In the genomic region with DNA sequence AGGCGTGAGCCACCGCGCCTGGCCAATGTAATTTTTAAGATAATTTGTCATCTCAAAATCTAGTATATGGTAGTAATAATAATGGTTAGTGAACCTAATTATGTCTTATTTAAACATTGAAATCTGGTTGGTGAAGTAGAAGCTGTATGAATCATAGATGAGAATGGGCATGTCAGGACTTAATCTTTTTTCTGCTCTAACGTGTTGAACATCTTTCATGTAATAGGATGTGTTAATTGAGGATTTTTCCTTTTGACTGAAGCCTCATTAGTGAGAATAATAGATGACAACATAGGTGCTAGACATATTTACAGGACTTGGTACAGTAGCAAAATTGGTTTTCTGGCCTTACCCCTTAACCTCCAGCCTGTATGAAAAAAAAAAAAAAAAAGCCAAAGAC, we compare ENCODE assay signal across 28 cellular contexts.
"Had no signal": no experiment of that assay in that cellular context is flagged by ENCODE, and none has a peak within 500 bp of the region (broad histone marks: within the 10 kb centered on the region; RNA-seq: fewer than 3 reads in every experiment).

No MANE protein-coding gene starts in this region.

- H3K9me3 ChIP-seq: right lobe of liver, testis, thyroid gland, vagina had no signal

- H3K36me3 ChIP-seq: left ventricle myocardium inferior, ovary, right atrium auricular region, right lobe of liver, thyroid gland, transverse colon, upper lobe of left lung, vagina had no signal

- H3K27me3 ChIP-seq: ovary, right atrium auricular region, right lobe of liver, testis, thyroid gland, transverse colon, upper lobe of left lung, vagina had no signal

- H3K4me1 Mint-ChIP-seq: immature natural killer cell; memory B cell; naive thymus-derived CD4-positive, alpha-beta T cell; stimulated activated memory B cell treated with anti-CD40 and anti-IgM and Interleukin-4, amounts not matched to agents 10 μg/mL and 1 μg/mL and 100 μg/mL, for 72 hours; stimulated activated naive CD8-positive, alpha-beta T cell treated with anti-CD3 and anti-CD28 coated beads, Interleukin-15, amount 100 ng/mL, for 72 hours had no signal

- H3K27ac ChIP-seq: left ventricle myocardium inferior, ovary, right atrium auricular region, right lobe of liver, testis, thyroid gland, transverse colon, upper lobe of left lung, vagina had no signal

- H3K4me3 ChIP-seq: left ventricle myocardium inferior, lung, mucosa of descending colon, ovary, right atrium auricular region, right lobe of liver, smooth muscle cell, testis, thyroid gland, transverse colon, upper lobe of left lung, vagina had no signal

- H3K4me3 Mint-ChIP-seq: immature natural killer cell; memory B cell; naive thymus-derived CD4-positive, alpha-beta T cell; natural killer cell treated with Interleukin-12 subunit alpha and Interleukin-12 subunit beta and Interleukin-15 and Interleukin-18, amount 100 ng/mL, for 72 hours; stimulated activated memory B cell treated with anti-CD40 and anti-IgM and Interleukin-4, amounts not matched to agents 10 μg/mL and 1 μg/mL and 100 μg/mL, for 72 hours; stimulated activated naive CD8-positive, alpha-beta T cell treated with anti-CD3 and anti-CD28 coated beads, Interleukin-15, amount 100 ng/mL, for 72 hours had no signal

- ATAC-seq: mucosa of descending colon; naive thymus-derived CD4-positive, alpha-beta T cell; natural killer cell treated with Interleukin-12 subunit alpha and Interleukin-12 subunit beta and Interleukin-15 and Interleukin-18, amount 100 ng/mL, for 72 hours; right lobe of liver; stimulated activated memory B cell treated with anti-CD40 and anti-IgM and Interleukin-4, amounts not matched to agents 10 μg/mL and 1 μg/mL and 100 μg/mL, for 72 hours; stimulated activated naive CD8-positive, alpha-beta T cell treated with anti-CD3 and anti-CD28 coated beads, Interleukin-15, amount 100 ng/mL, for 72 hours had no signal

- DNase-seq: hypothalamus; immature natural killer cell; kidney; left ventricle myocardium inferior; midbrain; naive thymus-derived CD4-positive, alpha-beta T cell; ovary; right lobe of liver; stimulated activated CD4-positive, alpha-beta T cell treated with anti-CD3 and anti-CD28 coated beads, Interleukin-1b, Interleukin-23, amount 100 ng/mL, for 48 hours; stimulated activated CD4-positive, alpha-beta T cell treated with anti-CD3 and anti-CD28 coated beads, Interleukin-2, amount 100 ng/mL, for 48 hours; stimulated activated CD4-positive, alpha-beta T cell treated with anti-CD3 and anti-CD28 coated beads, Interleukin-4, amount 100 ng/mL, for 4 hours; stimulated activated CD8-positive, alpha-beta memory T cell treated with anti-CD3 and anti-CD28 coated beads, Interleukin-4, amount 100 ng/mL, for 48 hours; stimulated activated naive CD4-positive, alpha-beta T cell treated with Interleukin-2 at 50 U/mL for 16 hours; stimulated activated naive CD8-positive, alpha-beta T cell treated with anti-CD3 and anti-CD28 coated beads, Interleukin-15, amount 100 ng/mL, for 72 hours; substantia nigra; testis; thyroid gland; transverse colon; upper lobe of left lung had no signal

- H3K4me1 ChIP-seq: left ventricle myocardium inferior, right atrium auricular region, right lobe of liver, testis, thyroid gland, transverse colon, upper lobe of left lung, vagina had no signal

- H3K27ac Mint-ChIP-seq: immature natural killer cell; memory B cell; naive thymus-derived CD4-positive, alpha-beta T cell; natural killer cell treated with Interleukin-12 subunit alpha and Interleukin-12 subunit beta and Interleukin-15 and Interleukin-18, amount 100 ng/mL, for 72 hours; progenitor cell of endocrine pancreas; stimulated activated memory B cell treated with anti-CD40 and anti-IgM and Interleukin-4, amounts not matched to agents 10 μg/mL and 1 μg/mL and 100 μg/mL, for 72 hours; stimulated activated naive CD8-positive, alpha-beta T cell treated with anti-CD3 and anti-CD28 coated beads, Interleukin-15, amount 100 ng/mL, for 72 hours had no signal

- H3K4me2 ChIP-seq: smooth muscle cell had no signal

- H3K36me3 Mint-ChIP-seq: memory B cell; stimulated activated memory B cell treated with anti-CD40 and anti-IgM and Interleukin-4, amounts not matched to agents 10 μg/mL and 1 μg/mL and 100 μg/mL, for 72 hours had no signal

- H3K27me3 Mint-ChIP-seq: memory B cell; naive thymus-derived CD4-positive, alpha-beta T cell; natural killer cell treated with Interleukin-12 subunit alpha and Interleukin-12 subunit beta and Interleukin-15 and Interleukin-18, amount 100 ng/mL, for 72 hours; progenitor cell of endocrine pancreas; stimulated activated memory B cell treated with anti-CD40 and anti-IgM and Interleukin-4, amounts not matched to agents 10 μg/mL and 1 μg/mL and 100 μg/mL, for 72 hours; stimulated activated naive CD8-positive, alpha-beta T cell treated with anti-CD3 and anti-CD28 coated beads, Interleukin-15, amount 100 ng/mL, for 72 hours had no signal
